Comparison of ENCODE assay signal across 18 cellular contexts in genomic region chrX:29890646-29891200, GRCh38.
A peak's percentile ranks its signal among the peaks of the same experiment; 100 is the strongest.
DNase-seq lines count a peak whose midpoint lies in the region; ATAC-seq, FAIRE-seq and TF ChIP-seq lines count a peak whose summit lies in the region.
"Had no signal": no experiment of that assay in that cellular context is flagged by ENCODE, and none has a peak within 500 bp of the region (broad histone marks: within the 10 kb centered on the region; RNA-seq: fewer than 3 reads in every experiment).

No MANE protein-coding gene starts in this region.

- no TSS peak for BruUV-seq in GM12878 (replicated peaks; lab: Mats Ljungman, UMichigan)

- H3K4me2 ChIP-seq in GM12878 (ENCODE audit: control insufficient read depth, insufficient read depth): no peak overlapping the region; the same call in 1 of the 2 replicates
- H3K4me2 ChIP-seq: A549 had no signal

- SMC1A ChIA-PET in GM12878 (lab: Charles Lee; ENCODE audit: uncharacterized antibody, unreplicated experiment): interaction anchor here (1.1 kb wide), 1 partner anchor 11 kb away, joined by 6 read pairs; no protein-coding TSS in a partner anchor

- ATAC-seq in HG02852 (IDR thresholded peaks at IDR 0.05; ENCODE audit: unreplicated experiment) (peak; percentile 73), GM12878 (no peak), HG02623 (IDR thresholded peaks at IDR 0.05; ENCODE audit: unreplicated experiment) (no peak)
- ATAC-seq: A549, HCT116 had no signal

- no peaks in the 10 kb centered on the region for H3K27me3 ChIP-seq in GM12878 (replicated peaks in 1 of 2; ENCODE audit: control insufficient read depth in 2 of 2, insufficient read depth in 2 of 2, low read length in 1 of 2)
- no peaks in the 10 kb centered on the region for H3K27me3 ChIP-seq in testis

- RAD21 ChIA-PET in GM12878 (lab: Charles Lee; ENCODE audit: unreplicated experiment): no interaction called here

- CTCF ChIA-PET in GM12878 (lab: Yijun Ruan, JAX): no interaction called here

- peak; percentile 18 for DNase-seq in GM12865 (ENCODE audit: low read depth)
- DNase-seq in LHCN-M2 (ENCODE audit: low read depth): peak; percentile 5
- no peak for DNase-seq in GM12878 (ENCODE audit: low read depth, low spot score)
- no peak for DNase-seq in testis
- DNase-seq in amygdala (lab: John Stamatoyannopoulos, UW): no peak
- DNase-seq in H4 (ENCODE audit: low spot score): no peak
- DNase-seq: DMS 273 treated with DMSO at 0.1 percent for 48 hours; MM.1S; NCI-H1105; NCI-H1694 treated with DMSO at 0.1 percent for 48 hours; NCI-H345; NK-92 treated with Interleukin-12 subunit alpha and Interleukin-12 subunit beta, amount 100 ng/mL, for 24 hours; SHP77 had no signal

- H3K4me3 ChIP-seq in GM12865 (ENCODE audit: low read depth, low read length) (no peak overlapping the region), GM12878 (no peak overlapping the region), testis (no peak overlapping the region)
- H3K4me3 ChIP-seq: A549 had no signal

- no peak for TF ChIP-seq CTCF in GM12865 (IDR thresholded peaks at IDR 0.05; ENCODE audit: insufficient read depth, low read depth, low read length, missing control alignments)
- no peak for TF ChIP-seq CTCF in GM12878 (IDR thresholded peaks at IDR 0.05 in 2 of 3, conservative IDR thresholded peaks at IDR 0.05 in 1 of 3; ENCODE audit: control insufficient read depth in 2 of 3, extremely low read depth in 1 of 3, insufficient read depth in 1 of 3, low read depth in 3 of 3, low read length in 3 of 3)
- no peak for TF ChIP-seq CTCF in testis (IDR thresholded peaks at IDR 0.05)

- intact Hi-C loops in GM12878 (cut with micrococcal nuclease; ENCODE audit: unreplicated experiment) (no loop called here), testis (cut with DNase I; ENCODE audit: low total_unique reads) (no loop called here)

- no peaks in the 10 kb centered on the region for H4K20me1 ChIP-seq in GM12878 (ENCODE audit: control insufficient read depth, insufficient read depth)

- H3K4me1 ChIP-seq in GM12878 (ENCODE audit: control insufficient read depth, insufficient read depth, low read length) (no peaks in the 10 kb centered on the region), testis (no peaks in the 10 kb centered on the region)
- H3K4me1 ChIP-seq: A549 had no signal

- peak overlapping the region; percentile 46 for H2AFZ ChIP-seq in GM12878 (ENCODE audit: control insufficient read depth, low read depth, low read length)

- TF ChIP-seq RAD21 in GM12878 (IDR thresholded peaks at IDR 0.05; ENCODE audit: insufficient read depth, low read depth, low read length): no peak

- 5% methylated on average over 2 of the region's 2 CpGs for WGBS in GM12878 (ENCODE audit: insufficient coverage, insufficient replicate concordance, low lambda C conversion rate, missing lambda C conversion rate)
- WGBS in testis, 2 donors: 69 to 76% methylated on average over 2 of the region's 2 CpGs

- H3K79me2 ChIP-seq in GM12878 (ENCODE audit: control insufficient read depth, insufficient read depth, low read length): no peaks in the 10 kb centered on the region

- no peaks in the 10 kb centered on the region for H3K36me3 ChIP-seq in GM12878 (ENCODE audit: control insufficient read depth in 2 of 2, insufficient read depth in 2 of 2, low read length in 1 of 2)
- H3K36me3 ChIP-seq in testis (ENCODE audit: low read depth, missing control alignments): no peaks in the 10 kb centered on the region

- in situ Hi-C loops in GM12878 (cut with MboI): no loop called here

- H3K9me3 ChIP-seq in GM12878 (replicated peaks; ENCODE audit: control insufficient read depth, insufficient read depth, low read length): no peaks in the 10 kb centered on the region
- no peaks in the 10 kb centered on the region for H3K9me3 ChIP-seq in testis
- H3K9me3 ChIP-seq: A549 had no signal

- TF ChIP-seq EP300 in GM12878 (IDR thresholded peaks at IDR 0.05; ENCODE audit: borderline replicate concordance in 1 of 2, control insufficient read depth in 1 of 2, low read depth in 2 of 2, low read length in 2 of 2): no peak

- POLR2A ChIA-PET in GM12878 (lab: Charles Lee): no interaction called here

- FAIRE-seq in GM12878 (lab: Jason Lieb, UNC): no peak
- FAIRE-seq: A549 had no signal

- no peak overlapping the region for H3K9ac ChIP-seq in GM12878 (ENCODE audit: control insufficient read depth, insufficient read depth, low read length)

- no peak for TF ChIP-seq POLR2A in GM12878 (IDR thresholded peaks at IDR 0.05; ENCODE audit: low read depth, low read length)
- no peak for TF ChIP-seq POLR2A in testis (IDR thresholded peaks at IDR 0.05)

- H3K27ac ChIP-seq in GM12878 (ENCODE audit: control insufficient read depth, insufficient read depth): no peak overlapping the region
- H3K27ac ChIP-seq in testis: no peak overlapping the region
- H3K27ac ChIP-seq: A549, C4-2B had no signal

TF ChIP-seq in GM12878, 131 proteins besides CTCF, POLR2A, EP300 and RAD21:
- TF ChIP-seq NR2C2 (IDR thresholded peaks at IDR 0.05; ENCODE audit: borderline replicate concordance, control insufficient read depth, insufficient read length, low read depth) (no peak), RUNX3 (IDR thresholded peaks at IDR 0.05; ENCODE audit: low read length) (peak; percentile 10; the same call in 1 of the 2 replicates)
- TF ChIP-seq, protein P1, sequence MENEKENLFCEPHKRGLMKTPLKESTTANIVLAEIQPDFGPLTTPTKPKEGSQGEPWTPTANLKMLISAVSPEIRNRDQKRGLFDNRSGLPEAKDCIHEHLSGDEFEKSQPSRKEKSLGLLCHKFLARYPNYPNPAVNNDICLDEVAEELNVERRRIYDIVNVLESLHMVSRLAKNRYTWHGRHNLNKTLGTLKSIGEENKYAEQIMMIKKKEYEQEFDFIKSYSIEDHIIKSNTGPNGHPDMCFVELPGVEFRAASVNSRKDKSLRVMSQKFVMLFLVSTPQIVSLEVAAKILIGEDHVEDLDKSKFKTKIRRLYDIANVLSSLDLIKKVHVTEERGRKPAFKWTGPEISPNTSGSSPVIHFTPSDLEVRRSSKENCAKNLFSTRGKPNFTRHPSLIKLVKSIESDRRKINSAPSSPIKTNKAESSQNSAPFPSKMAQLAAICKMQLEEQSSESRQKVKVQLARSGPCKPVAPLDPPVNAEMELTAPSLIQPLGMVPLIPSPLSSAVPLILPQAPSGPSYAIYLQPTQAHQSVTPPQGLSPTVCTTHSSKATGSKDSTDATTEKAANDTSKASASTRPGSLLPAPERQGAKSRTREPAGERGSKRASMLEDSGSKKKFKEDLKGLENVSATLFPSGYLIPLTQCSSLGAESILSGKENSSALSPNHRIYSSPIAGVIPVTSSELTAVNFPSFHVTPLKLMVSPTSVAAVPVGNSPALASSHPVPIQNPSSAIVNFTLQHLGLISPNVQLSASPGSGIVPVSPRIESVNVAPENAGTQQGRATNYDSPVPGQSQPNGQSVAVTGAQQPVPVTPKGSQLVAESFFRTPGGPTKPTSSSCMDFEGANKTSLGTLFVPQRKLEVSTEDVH (IDR thresholded peaks at IDR 0.05; ENCODE audit: low read depth, partially characterized antibody): no peak

Comparison
In these comparisons a context has a peak if more than half of its experiments do, and no peak if none do; other contexts are left out.
1. DNase-seq: peak in GM12865 (single experiment) and LHCN-M2 (single experiment); none in GM12878 (single experiment), testis (single experiment), amygdala (0 of 56) and H4 (single experiment).